ENCODE assay signal across 13 cellular contexts in genomic region chr7:106108988-106109387, GRCh38. TPM values are rescaled to one million over a fixed set of nuclear protein-coding genes. Genes with fewer than 3 reads are reported as not detected.
DNase-seq lines count a peak whose midpoint lies in the region; ATAC-seq and TF ChIP-seq lines count a peak whose summit lies in the region.
"Had no signal": no experiment of that assay in that cellular context is flagged by ENCODE, and none has a peak within 500 bp of the region (broad histone marks: within the 10 kb centered on the region; RNA-seq: fewer than 3 reads in every experiment).

No MANE protein-coding gene starts in this region.

- H2BK120ac ChIP-seq in IMR-90 (ENCODE audit: low read depth, low read length) = no peak overlapping the region

- H3F3A ChIP-seq in neural progenitor cell (ENCODE audit: low read depth) = peaks cover 8% of the 10 kb centered on the region

- in situ Hi-C loops in IMR-90 (cut with MboI; ENCODE audit: low sequenced_read_pairs) = no loop called here

- TF ChIP-seq RAD21 in IMR-90 (IDR thresholded peaks at IDR 0.05; ENCODE audit: low read length) = no peak

- dilution Hi-C loops in IMR-90 (cut with HindIII; ENCODE audit: low sequenced_read_pairs, unreplicated experiment) = no loop called here

- H3K23ac ChIP-seq in IMR-90 (ENCODE audit: low read depth, low read length) = peak overlapping the region; percentile 59; the same call in 1 of the 2 replicates

- POLR2A ChIA-PET in CD8-positive, alpha-beta T cell (lab: Charles Lee) = interaction anchor here (1.5 kb wide), 1 partner anchor 17 kb away, joined by 6 read pairs; no protein-coding TSS in a partner anchor
- POLR2A ChIA-PET in IMR-90 (lab: Charles Lee; ENCODE audit: unreplicated experiment) = no interaction called here

- no peak for DNase-seq in CD8-positive, alpha-beta T cell
- no peak for DNase-seq in IMR-90
- DNase-seq in adipocyte (ENCODE audit: low read depth) = peak; percentile 13
- peak; percentile 6 for DNase-seq in neural progenitor cell (ENCODE audit: low spot score)
- DNase-seq in retina = no peak
- no peak for DNase-seq in COLO668 (lab: John Stamatoyannopoulos, UW; ENCODE audit: unreplicated experiment)
- no peak for DNase-seq in stimulated activated CD4-positive, alpha-beta T cell treated with anti-CD3 and anti-CD28 coated beads, Interleukin-12 subunit alpha, Interleukin-12 subunit beta, amount 100 ng/mL, for 4 hours
- DNase-seq: activated CD4-positive, alpha-beta T cell treated with anti-CD3 and anti-CD28 coated beads, Interleukin-2, amount 10 ng/mL, durations not matched to agents 7 days and 5 days; aorta; COR-L47; NCI-H187 treated with DMSO at 0.1 percent for 48 hours; right cardiac atrium had no signal

- H3K9me3 ChIP-seq in CD8-positive, alpha-beta T cell (ENCODE audit: low read length) = no peaks in the 10 kb centered on the region
- no peaks in the 10 kb centered on the region for H3K9me3 ChIP-seq in IMR-90 (ENCODE audit: control insufficient read depth, insufficient read depth, low read length)
- no peaks in the 10 kb centered on the region for H3K9me3 ChIP-seq in adipocyte (ENCODE audit: control insufficient read depth, low read length)
- H3K9me3 ChIP-seq in neural progenitor cell (ENCODE audit: low read depth) = no peaks in the 10 kb centered on the region

- H3K4me1 Mint-ChIP-seq in CD8-positive, alpha-beta T cell (ENCODE audit: low read depth) = peaks cover 71% of the 10 kb centered on the region
- peaks cover 33% of the 10 kb centered on the region for H3K4me1 Mint-ChIP-seq in neural progenitor cell

- no peak overlapping the region for H2AK9ac ChIP-seq in IMR-90 (replicated peaks; ENCODE audit: low read depth, low read length, poor library complexity)

- no peaks in the 10 kb centered on the region for H3K27me3 ChIP-seq in CD8-positive, alpha-beta T cell (ENCODE audit: insufficient read depth, low read length)
- H3K27me3 ChIP-seq in IMR-90 (ENCODE audit: control insufficient read depth, insufficient read depth, low read length) (no peaks in the 10 kb centered on the region), adipocyte (replicated peaks; ENCODE audit: control insufficient read depth, insufficient read depth, low read length) (no peaks in the 10 kb centered on the region), neural progenitor cell (peaks cover 16% of the 10 kb centered on the region)

- no peaks in the 10 kb centered on the region for H3K36me3 ChIP-seq in CD8-positive, alpha-beta T cell (ENCODE audit: insufficient read depth, low read length)
- H3K36me3 ChIP-seq in IMR-90 (ENCODE audit: control insufficient read depth, insufficient read depth, low read length) (no peaks in the 10 kb centered on the region), adipocyte (ENCODE audit: control insufficient read depth, insufficient read depth, low read length, severe bottlenecking) (peaks cover 3% of the 10 kb centered on the region), neural progenitor cell (peaks cover 4% of the 10 kb centered on the region)

- H4K5ac ChIP-seq in IMR-90 (ENCODE audit: low read depth, low read length) = no peak overlapping the region

- TF ChIP-seq POLR2A in IMR-90 (IDR thresholded peaks at IDR 0.05; ENCODE audit: low read depth, low read length) = no peak

- H3K36me3 Mint-ChIP-seq in CD8-positive, alpha-beta T cell = peaks cover 30% of the 10 kb centered on the region
- H3K36me3 Mint-ChIP-seq in neural progenitor cell = peaks cover 4% of the 10 kb centered on the region

- H3K9me3 Mint-ChIP-seq in CD8-positive, alpha-beta T cell = no peaks in the 10 kb centered on the region
- no peaks in the 10 kb centered on the region for H3K9me3 Mint-ChIP-seq in neural progenitor cell
- H3K9me3 Mint-ChIP-seq: activated CD4-positive, alpha-beta T cell treated with anti-CD3 and anti-CD28 coated beads, Interleukin-2, amount 10 ng/mL, durations not matched to agents 7 days and 5 days had no signal

- H2AFZ ChIP-seq in IMR-90 (replicated peaks; ENCODE audit: low read length, poor library complexity) (no peak overlapping the region), neural progenitor cell (replicated peaks) (no peak overlapping the region)

- peaks cover 9% of the 10 kb centered on the region for H3K9me1 ChIP-seq in IMR-90 (ENCODE audit: insufficient read depth, low read length)

- H3K27ac ChIP-seq in CD8-positive, alpha-beta T cell (ENCODE audit: low read depth, low read length) = no peak overlapping the region
- H3K27ac ChIP-seq in IMR-90 (ENCODE audit: insufficient read depth, low read length) = no peak overlapping the region
- no peak overlapping the region for H3K27ac ChIP-seq in neural progenitor cell

- no peak overlapping the region for H4K91ac ChIP-seq in IMR-90 (ENCODE audit: insufficient read depth, low read depth, low read length)

- no peak overlapping the region for H3K18ac ChIP-seq in IMR-90 (ENCODE audit: low read depth, low read length)

- BruUV-seq in IMR-90 (replicated peaks; lab: Mats Ljungman, UMichigan) = no TSS peak

- no peak overlapping the region for H3K4ac ChIP-seq in IMR-90 (ENCODE audit: low read depth, low read length)

- no peak overlapping the region; the same call in 1 of the 2 replicates for H3K14ac ChIP-seq in IMR-90 (replicated peaks; ENCODE audit: low read depth, low read length)

- H3K27me3 Mint-ChIP-seq in CD8-positive, alpha-beta T cell (ENCODE audit: low read depth) = no peaks in the 10 kb centered on the region
- no peaks in the 10 kb centered on the region for H3K27me3 Mint-ChIP-seq in neural progenitor cell (ENCODE audit: insufficient read depth, low read depth)

- H3K79me2 ChIP-seq in neural progenitor cell (ENCODE audit: low read depth) = peaks cover 72% of the 10 kb centered on the region

- H3K27ac Mint-ChIP-seq in CD8-positive, alpha-beta T cell = peak overlapping the region; percentile 42
- no peak overlapping the region for H3K27ac Mint-ChIP-seq in neural progenitor cell
- H3K27ac Mint-ChIP-seq: activated CD4-positive, alpha-beta T cell treated with anti-CD3 and anti-CD28 coated beads, Interleukin-2, amount 10 ng/mL, durations not matched to agents 7 days and 5 days had no signal

- peaks cover 18 to 53% of the 10 kb centered on the region in 2 experiments for H3K79me1 ChIP-seq in IMR-90 (ENCODE audit: low read depth in 1 of 2, low read length in 2 of 2)

- no peak overlapping the region for H4K8ac ChIP-seq in IMR-90 (ENCODE audit: low read depth in 2 of 2, low read length in 2 of 2)

- H4K20me1 ChIP-seq in IMR-90 (ENCODE audit: insufficient read depth, low read length) (peaks cover 46% of the 10 kb centered on the region), neural progenitor cell (ENCODE audit: low read depth) (peaks cover 48% of the 10 kb centered on the region)

- no peak overlapping the region for H2AK5ac ChIP-seq in IMR-90 (ENCODE audit: low read depth, low read length)

- no peak overlapping the region for H2BK15ac ChIP-seq in IMR-90 (ENCODE audit: low read depth, low read length)

- H3K9ac ChIP-seq in IMR-90 (ENCODE audit: low read depth, low read length) = no peak overlapping the region
- peak overlapping the region; percentile 16 for H3K9ac ChIP-seq in adipocyte (ENCODE audit: low read length)
- H3K9ac ChIP-seq in neural progenitor cell = no peak overlapping the region

- H3K4me3 Mint-ChIP-seq in CD8-positive, alpha-beta T cell = peak overlapping the region; percentile 20
- H3K4me3 Mint-ChIP-seq in neural progenitor cell = no peak overlapping the region
- H3K4me3 Mint-ChIP-seq: activated CD4-positive, alpha-beta T cell treated with anti-CD3 and anti-CD28 coated beads, Interleukin-2, amount 10 ng/mL, durations not matched to agents 7 days and 5 days had no signal

- intact Hi-C loops in CD8-positive, alpha-beta T cell (cut with DNase I, micrococcal nuclease) = loop anchor here in 1 of 2 experiments (5.0 kb wide), 1 partner anchor 52 kb away; no protein-coding TSS in a partner anchor
- intact Hi-C loops in IMR-90 (cut with micrococcal nuclease) = no loop called here

- H3K4me2 ChIP-seq in IMR-90 (ENCODE audit: low read depth, low read length) (no peak overlapping the region), neural progenitor cell (peak overlapping the region; percentile 59)

- no peak overlapping the region for H3K56ac ChIP-seq in IMR-90 (ENCODE audit: extremely low read depth, insufficient read depth, low read length)

- peaks cover 39% of the 10 kb centered on the region for H3K4me1 ChIP-seq in CD8-positive, alpha-beta T cell (ENCODE audit: insufficient read depth, low read length)
- H3K4me1 ChIP-seq in IMR-90 (ENCODE audit: control insufficient read depth, insufficient read depth, low read length) (peaks cover 2% of the 10 kb centered on the region; the same call in 1 of the 2 replicates), adipocyte (ENCODE audit: control insufficient read depth, insufficient read depth, low read length) (peaks cover 36% of the 10 kb centered on the region), neural progenitor cell (peaks cover 25% of the 10 kb centered on the region)

- H3K4me3 ChIP-seq in CD8-positive, alpha-beta T cell (ENCODE audit: low read depth, low read length) = no peak overlapping the region
- H3K4me3 ChIP-seq in IMR-90 (ENCODE audit: insufficient read depth, low read depth, low read length) = no peak overlapping the region
- H3K4me3 ChIP-seq in adipocyte (ENCODE audit: low read length) = peak overlapping the region; percentile 47
- H3K4me3 ChIP-seq in neural progenitor cell = no peak overlapping the region

- no peak overlapping the region for H2BK5ac ChIP-seq in IMR-90 (ENCODE audit: low read depth, low read length, poor library complexity, severe bottlenecking)

- ATAC-seq in CD8-positive, alpha-beta T cell = no peak
- ATAC-seq in IMR-90 (ENCODE audit: low read depth) = no peak
- no peak for ATAC-seq in HG03196 (IDR thresholded peaks at IDR 0.05; ENCODE audit: unreplicated experiment)
- ATAC-seq: right cardiac atrium had no signal

- TF ChIP-seq CTCF in CD8-positive, alpha-beta T cell (IDR thresholded peaks at IDR 0.05) = no peak
- TF ChIP-seq CTCF in IMR-90 (conservative IDR thresholded peaks at IDR 0.05; ENCODE audit: low read depth, low read length) (no peak), neural progenitor cell (IDR thresholded peaks at IDR 0.05) (no peak)

- WGBS in IMR-90 (ENCODE audit: extremely low coverage in 2 of 2, insufficient read length in 1 of 2), 2 experiments = 100% methylated on average over 1 of the region's 1 CpG; no CpG with 5 or more reads in 1 of the 2 experiments

- no peak overlapping the region for H2BK20ac ChIP-seq in IMR-90 (ENCODE audit: low read depth, low read length)

- CTCF ChIA-PET in CD8-positive, alpha-beta T cell (lab: Charles Lee) = interaction anchor here (0.5 to 1.9 kb wide), 4 partner anchors 36 to 124 kb away, joined by 4 to 8 read pairs (median 4); no protein-coding TSS in a partner anchor
- CTCF ChIA-PET in IMR-90 (lab: Yijun Ruan, JAX) = interaction anchor here (0.9 kb wide), 1 partner anchor 302 kb away, joined by 3 read pairs; no protein-coding TSS in a partner anchor

RNA-seq across cellular contexts. Expression of gene SYPL1, which starts 3.1 kb away (rescaled TPM):
- total RNA-seq in CD8-positive, alpha-beta T cell = 10 to 100 TPM; 50.0 to 51.2 TPM
- 19.0 and 35.6 TPM in 2 replicates for total RNA-seq in IMR-90 (2012; rRNA removed)
- polyA plus RNA-seq in IMR-90 (2012; rRNA removed) = 33.0 and 45.0 TPM in 2 replicates
- 9.6 and 15.2 TPM in 2 replicates for polyA plus RNA-seq in IMR-90 (2012; cell fraction: cytosol; rRNA removed)
- polyA plus RNA-seq in IMR-90 (2012; cell fraction: nucleus; rRNA removed; ENCODE audit: low replicate concordance) = 1.5 and 12.0 TPM in 2 replicates
- total RNA-seq in neural progenitor cell (ENCODE audit: low replicate concordance) = 29.9 and 48.8 TPM in 2 replicates

Comparison
In these comparisons a context has a peak if more than half of its experiments do, and no peak if none do; other contexts are left out.
1. DNase-seq: peak in adipocyte (single experiment) and neural progenitor cell (single experiment); none in CD8-positive, alpha-beta T cell (0 of 7), IMR-90 (single experiment), retina (single experiment), COLO668 (single experiment) and stimulated activated CD4-positive, alpha-beta T cell treated with anti-CD3 and anti-CD28 coated beads, Interleukin-12 subunit alpha, Interleukin-12 subunit beta, amount 100 ng/mL, for 4 hours (single experiment).